ENCODE assay signal across 8 cellular contexts in the genomic region with DNA sequence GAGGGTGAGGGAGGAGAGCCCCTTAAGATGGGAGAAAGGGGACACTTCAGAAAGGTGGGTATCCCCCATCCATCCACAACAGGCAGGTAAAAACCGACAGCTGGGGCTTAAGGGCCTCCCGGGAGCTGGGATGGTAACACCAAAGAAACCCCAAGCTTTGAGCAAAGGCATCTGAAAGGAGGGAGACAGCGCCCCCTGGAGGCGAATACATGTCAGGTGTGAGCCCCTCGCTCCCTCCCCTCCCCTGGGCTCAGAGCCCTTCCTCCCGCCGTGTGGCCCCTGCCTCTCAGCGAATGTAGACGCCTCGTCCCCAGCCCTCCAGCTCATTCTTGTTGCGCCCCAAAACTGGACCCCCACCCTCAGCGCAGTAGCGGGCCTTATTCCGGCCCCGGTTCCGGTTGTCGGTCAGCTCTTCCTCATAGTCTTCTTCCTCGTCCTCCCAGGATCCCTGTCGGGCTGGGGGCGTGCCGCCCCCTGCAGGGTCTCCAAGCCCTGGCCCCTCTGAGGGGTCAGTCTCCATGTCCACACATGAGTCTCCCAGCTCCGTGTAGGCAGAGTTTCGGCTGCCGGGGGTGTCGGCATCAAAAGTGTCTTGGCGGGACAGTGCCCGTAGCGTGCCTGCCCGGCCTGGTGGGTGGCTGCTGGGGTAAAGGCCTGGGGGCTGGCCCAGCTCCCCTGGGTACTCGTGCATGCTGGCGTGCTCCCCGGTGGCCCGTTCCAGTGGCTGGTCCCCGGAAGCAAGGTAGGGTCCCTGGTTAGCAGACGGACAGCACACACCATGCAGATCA. TPM values are rescaled to one million over a fixed set of nuclear protein-coding genes. Genes with fewer than 3 reads are reported as not detected.
DNase-seq lines count a peak whose midpoint lies in the region; ATAC-seq, FAIRE-seq and TF ChIP-seq lines count a peak whose summit lies in the region.

No MANE protein-coding gene starts in this region.

- intact Hi-C loops in CD14-positive monocyte (cut with micrococcal nuclease): no loop called here
- intact Hi-C loops in PC-9 (cut with micrococcal nuclease; ENCODE audit: unreplicated experiment): no loop called here

- DNase-seq in CD14-positive monocyte (ENCODE audit: low spot score) (peak; percentile 78), HTR-8/SVneo (ENCODE audit: insufficient read length, low spot score) (peak; percentile 84), PC-9 (peak in 1 of 2 experiments; percentile 53), activated T-helper 1 cell treated with Interleukin-2 at 50 U/mL for 16 hours (ENCODE audit: low read depth) (peak; percentile 52), fibroblast of the aortic adventitia (ENCODE audit: low read depth) (peak; percentile 63), osteoblast (ENCODE audit: insufficient read length, low spot score, missing footprints) (peak; percentile 95), upper lobe of left lung (peak; percentile 68 to 78)

- H3K36me3 Mint-ChIP-seq in CD14-positive monocyte: peaks cover 29 to 30% of the 10 kb centered on the region in 2 donors

- CTCF ChIA-PET in PC-9 (lab: Charles Lee): interaction anchor here (0.5 to 1.0 kb wide), 4 partner anchors 10 to 192 kb away, joined by 3 to 8 read pairs (median 6); partner anchors contain the start of gene RPL19

- no peak for TF ChIP-seq POLR2A in upper lobe of left lung (IDR thresholded peaks at IDR 0.05)

- no peak for TF ChIP-seq EP300 in upper lobe of left lung (IDR thresholded peaks at IDR 0.05)

- TF ChIP-seq CTCF in CD14-positive monocyte (IDR thresholded peaks at IDR 0.05) (peak; percentile 98), PC-9 (conservative IDR thresholded peaks at IDR 0.05) (peak; percentile 89), fibroblast of the aortic adventitia (IDR thresholded peaks at IDR 0.05; ENCODE audit: insufficient read depth, low read length) (peak; percentile 73), osteoblast (IDR thresholded peaks at IDR 0.05; ENCODE audit: extremely low read depth, low read depth, low read length) (peak; percentile 75), upper lobe of left lung (IDR thresholded peaks at IDR 0.05) (peak; percentile 75 to 85 (median 82))

- H3K79me2 ChIP-seq in PC-9 (ENCODE audit: low read depth): no peaks in the 10 kb centered on the region
- H3K79me2 ChIP-seq in osteoblast (ENCODE audit: insufficient read depth, low read length): no peaks in the 10 kb centered on the region

- H3K9me3 Mint-ChIP-seq in CD14-positive monocyte: peaks cover 0 to 6% (median 2%) of the 10 kb centered on the region in 7 donors

- H4K20me1 ChIP-seq in PC-9 (ENCODE audit: insufficient read depth): no peaks in the 10 kb centered on the region
- H4K20me1 ChIP-seq in osteoblast (ENCODE audit: insufficient read depth, low read length): peaks cover 18% of the 10 kb centered on the region

- ATAC-seq in upper lobe of left lung (ENCODE audit: low FRiP score in 2 of 2) (peak; percentile 54 to 82), GM18517 (IDR thresholded peaks at IDR 0.05; ENCODE audit: unreplicated experiment) (no peak)

- BruUV-seq in PC-9 (replicated peaks; lab: Mats Ljungman, UMichigan): no TSS peak

- peak overlapping the region in 6 of 7 donors; percentile 22 to 87 (median 70) for H3K27ac Mint-ChIP-seq in CD14-positive monocyte

- FAIRE-seq in HTR-8/SVneo (lab: Jason Lieb, UNC): peak; percentile 75

- peaks cover 4 to 8% (median 8%) of the 10 kb centered on the region in 3 donors for H3K27me3 Mint-ChIP-seq in CD14-positive monocyte (ENCODE audit: low read depth in 3 of 3)

- H3K27ac ChIP-seq in PC-9: no peak overlapping the region
- no peak overlapping the region for H3K27ac ChIP-seq in osteoblast (ENCODE audit: low read depth, low read length)
- no peak overlapping the region for H3K27ac ChIP-seq in upper lobe of left lung

- no peak overlapping the region for H3K4me2 ChIP-seq in PC-9
- no peak overlapping the region for H3K4me2 ChIP-seq in osteoblast (ENCODE audit: insufficient read depth, low read length)

- H3K4me1 Mint-ChIP-seq in CD14-positive monocyte: peaks cover 34% of the 10 kb centered on the region

- H3K27me3 ChIP-seq in PC-9 (ENCODE audit: insufficient read depth, low read depth) (no peaks in the 10 kb centered on the region), osteoblast (ENCODE audit: insufficient read depth, low read length) (no peaks in the 10 kb centered on the region), upper lobe of left lung (no peaks in the 10 kb centered on the region)

- H3K36me3 ChIP-seq in PC-9 (ENCODE audit: low read depth): no peaks in the 10 kb centered on the region
- H3K36me3 ChIP-seq in osteoblast (ENCODE audit: insufficient read depth, low read length): peaks cover 29% of the 10 kb centered on the region
- peaks cover 0 to 35% (median 21%) of the 10 kb centered on the region in 4 donors for H3K36me3 ChIP-seq in upper lobe of left lung

- no peaks in the 10 kb centered on the region for H3K9me2 ChIP-seq in PC-9 (ENCODE audit: insufficient read depth)

- H3K4me3 ChIP-seq in PC-9 (no peak overlapping the region), fibroblast of the aortic adventitia (ENCODE audit: low read depth, low read length) (no peak overlapping the region), osteoblast (ENCODE audit: insufficient read depth, low read length) (no peak overlapping the region), upper lobe of left lung (no peak overlapping the region)

- H3F3A ChIP-seq in PC-9 (ENCODE audit: insufficient read depth, low read depth): peaks cover 9% of the 10 kb centered on the region

- H3K9me3 ChIP-seq in PC-9 (ENCODE audit: insufficient read depth, low read depth) (no peaks in the 10 kb centered on the region), osteoblast (ENCODE audit: low read depth, low read length) (no peaks in the 10 kb centered on the region), upper lobe of left lung (no peaks in the 10 kb centered on the region)

- POLR2A ChIA-PET in PC-9 (lab: Charles Lee; ENCODE audit: unreplicated experiment): interaction anchor here (0.7 kb wide), 2 partner anchors 9 to 22 kb away, joined by 3 to 4 read pairs; no protein-coding TSS in a partner anchor

- H3K4me1 ChIP-seq in PC-9 (replicated peaks; ENCODE audit: insufficient read depth): peaks cover 8% of the 10 kb centered on the region
- H3K4me1 ChIP-seq in osteoblast (ENCODE audit: insufficient read depth, low read length): peaks cover 6% of the 10 kb centered on the region
- H3K4me1 ChIP-seq in upper lobe of left lung: peaks cover 8 to 15% (median 9%) of the 10 kb centered on the region in 4 donors

- 69 to 78% methylated on average over 17 to 34 of the region's 35 CpGs for WGBS in upper lobe of left lung, 2 donors

- H3K4me3 Mint-ChIP-seq in CD14-positive monocyte: peak overlapping the region; percentile 81 to 89

- H2AFZ ChIP-seq in PC-9 (no peak overlapping the region), osteoblast (ENCODE audit: low read length) (no peak overlapping the region)

RNA-seq across cellular contexts. Expression of gene ARL5C, which starts 9.1 kb away (rescaled TPM):
- polyA plus RNA-seq in CD14-positive monocyte: not detected
- total RNA-seq in PC-9 (2021): not detected in 2 replicates
- total RNA-seq in fibroblast of the aortic adventitia (ENCODE audit: low replicate concordance): 2.1 TPM in 1 of 2 replicates, not detected in the other
- total RNA-seq in osteoblast: not detected in 2 replicates
- total RNA-seq in upper lobe of left lung: under 1 TPM in 1 of 6 donors, not detected in 5; 0.39 TPM

RNA-seq across cellular contexts. Expression of gene CACNB1, which starts 22.4 kb away (rescaled TPM):
- polyA plus RNA-seq in CD14-positive monocyte: under 1 TPM; 0.13 to 0.31 TPM
- total RNA-seq in PC-9 (2021): 21.4 and 26.0 TPM in 2 replicates
- 7.0 and 8.0 TPM in 2 replicates for total RNA-seq in fibroblast of the aortic adventitia (ENCODE audit: low replicate concordance)
- total RNA-seq in osteoblast: 5.8 and 7.4 TPM in 2 replicates
- total RNA-seq in upper lobe of left lung: 100 to 1,000 TPM in 1 of 6 donors, 10 to 100 TPM in 5; 28.8 to 149 (median 34.0) TPM

RNA-seq across cellular contexts. Expression of gene PLXDC1, which starts 23.7 kb away (rescaled TPM):
- not detected for polyA plus RNA-seq in CD14-positive monocyte
- total RNA-seq in PC-9 (2021): 2.5 and 2.9 TPM in 2 replicates
- 3.1 and 3.3 TPM in 2 replicates for total RNA-seq in fibroblast of the aortic adventitia (ENCODE audit: low replicate concordance)
- 2.9 and 3.8 TPM in 2 replicates for total RNA-seq in osteoblast
- total RNA-seq in upper lobe of left lung: 10 to 100 TPM in 3 of 6 donors, 1 to 10 TPM in 3; 3.8 to 47.1 (median 10.5) TPM

RNA-seq across cellular contexts. Expression of gene RPL19, which starts 25.0 kb away (rescaled TPM):
- polyA plus RNA-seq in CD14-positive monocyte: 1,000 to 10,000 TPM; 1,069 to 1,232 TPM
- total RNA-seq in PC-9 (2021): 1,438 and 1,670 TPM in 2 replicates
- 944 and 2,108 TPM in 2 replicates for total RNA-seq in fibroblast of the aortic adventitia (ENCODE audit: low replicate concordance)
- 1,279 and 1,302 TPM in 2 replicates for total RNA-seq in osteoblast
- 1,000 to 10,000 TPM; 1,356 to 1,902 (median 1,599) TPM for total RNA-seq in upper lobe of left lung

RNA-seq across cellular contexts. Expression of gene STAC2, which starts 50.6 kb away (rescaled TPM):
- polyA plus RNA-seq in CD14-positive monocyte: not detected
- total RNA-seq in PC-9 (2021): 0.17 and 0.28 TPM in 2 replicates
- total RNA-seq in fibroblast of the aortic adventitia (ENCODE audit: low replicate concordance): 0.18 TPM in 1 of 2 replicates, not detected in the other
- total RNA-seq in osteoblast: under 0.01 TPM in 1 of 2 replicates, not detected in the other
- 1 to 10 TPM in 1 of 6 donors, under 1 TPM in 3, not detected in 2; 0.24 to 1.1 (median 0.48) TPM for total RNA-seq in upper lobe of left lung
